Comparison of ENCODE assay signal across 3 cellular contexts in genomic region chr2:39194686-39195085, GRCh38.
TF ChIP-seq lines count a peak whose summit lies in the region.

No MANE protein-coding gene starts in this region.

TF ChIP-seq in A549, 52 proteins besides CTCF, POLR2A, EP300 and RAD21:
- TF ChIP-seq CHD2 (IDR thresholded peaks at IDR 0.05; ENCODE audit: low read length, partially characterized antibody) = no peak
- TF ChIP-seq CEBPB (IDR thresholded peaks at IDR 0.05) = peak; percentile 24 to 33; a peak in 2 of 4 replicates
TF ChIP-seq in A549: peak in this region for 1.

TF ChIP-seq in IMR-90, 13 proteins besides CTCF, POLR2A, EP300 and RAD21:
- TF ChIP-seq CEBPB (IDR thresholded peaks at IDR 0.05; ENCODE audit: low read depth, low read length) (peak; percentile 70), USF2 (IDR thresholded peaks at IDR 0.05; ENCODE audit: low read depth, low read length) (no peak)

TF ChIP-seq in K562, 482 proteins besides CTCF, POLR2A, EP300 and RAD21:
- TF ChIP-seq ZNF277 (CRISPR knock-in tag; IDR thresholded peaks at IDR 0.05; ENCODE audit: borderline replicate concordance) (no peak), HIVEP1 (CRISPR knock-in tag; IDR thresholded peaks at IDR 0.05) (no peak), CEBPG (CRISPR knock-in tag; IDR thresholded peaks at IDR 0.05) (no peak), CEBPG (tag; conservative IDR thresholded peaks at IDR 0.05 in 1 of 2, IDR thresholded peaks at IDR 0.05 in 1 of 2) (peak; percentile 30 to 58; a peak in 1 of 4 replicates), CEBPB (tag; IDR thresholded peaks at IDR 0.05) (peak; percentile 77), CHD7 (IDR thresholded peaks at IDR 0.05; ENCODE audit: low read depth, low read length) (no peak)
